26 cellular contexts compared by ENCODE assay signal in the genomic region with DNA sequence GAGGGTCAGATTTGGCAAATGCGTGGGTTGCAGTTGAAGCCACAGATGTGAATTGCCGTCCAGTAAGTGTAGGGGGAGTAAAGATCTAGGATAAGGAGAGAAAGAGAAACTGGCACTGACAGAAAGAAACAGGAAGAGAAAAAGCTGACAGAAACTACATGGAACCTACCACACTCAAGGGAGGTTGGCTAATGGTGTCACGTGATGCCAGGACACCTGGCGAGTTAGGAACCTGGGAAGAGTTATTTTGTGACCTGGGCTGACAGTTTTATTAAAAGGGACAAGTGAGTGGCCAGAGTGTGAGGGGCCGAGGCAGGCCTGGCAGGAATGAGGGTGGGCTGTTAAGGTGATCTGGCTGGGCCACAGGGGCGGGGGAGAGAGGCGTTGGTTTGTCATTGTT.
DNase-seq lines count a peak whose midpoint lies in the region; ATAC-seq, FAIRE-seq and TF ChIP-seq lines count a peak whose summit lies in the region.
"Had no signal": no experiment of that assay in that cellular context is flagged by ENCODE, and none has a peak within 500 bp of the region (broad histone marks: within the 10 kb centered on the region; RNA-seq: fewer than 3 reads in every experiment).

No MANE protein-coding gene starts in this region.

- H3K79me2 ChIP-seq in GM12878 (ENCODE audit: control insufficient read depth, insufficient read depth, low read length): no peaks in the 10 kb centered on the region

- SMC1A ChIA-PET in GM12878 (lab: Charles Lee; ENCODE audit: uncharacterized antibody, unreplicated experiment): no interaction called here

- TF ChIP-seq EP300 in GM12878 (IDR thresholded peaks at IDR 0.05; ENCODE audit: borderline replicate concordance in 1 of 2, control insufficient read depth in 1 of 2, low read depth in 2 of 2, low read length in 2 of 2) (no peak), sigmoid colon (IDR thresholded peaks at IDR 0.05) (no peak)

- in situ Hi-C loops in GM12878 (cut with MboI): no loop called here

- H3K27ac ChIP-seq in GM12878 (ENCODE audit: control insufficient read depth, insufficient read depth) (no peak overlapping the region), sigmoid colon (no peak overlapping the region)
- H3K27ac ChIP-seq: 22Rv1, gastrocnemius medialis, ovary, uterus had no signal

- no peaks in the 10 kb centered on the region; the same call in 2 of the 3 replicates for H3K9me3 ChIP-seq in GM12878 (replicated peaks; ENCODE audit: control insufficient read depth, insufficient read depth, low read length)
- H3K9me3 ChIP-seq in sigmoid colon: peaks cover 0 to 5% (median 0%) of the 10 kb centered on the region in 4 donors
- H3K9me3 ChIP-seq: BE2C, gastrocnemius medialis, ovary, uterus had no signal

- peak; percentile 67 for DNase-seq in NCI-H510A treated with DMSO at 0.1 percent for 48 hours (lab: John Stamatoyannopoulos, UW)
- no peak for DNase-seq in NCI-H510A (lab: John Stamatoyannopoulos, UW)
- peak; percentile 20 for DNase-seq in GM12878 (ENCODE audit: low read depth, low spot score)
- peak; percentile 11 for DNase-seq in sigmoid colon
- DNase-seq in SK-N-DZ (ENCODE audit: low spot score): no peak
- no peak for DNase-seq in activated effector memory CD4-positive, alpha-beta T cell treated with Interleukin-2 at 50 U/mL for 16 hours
- DNase-seq: activated CD4-positive, alpha-beta T cell treated with anti-CD3 and anti-CD28 coated beads for 4 hours; activated CD8-positive, alpha-beta memory T cell treated with anti-CD3 and anti-CD28 coated beads, Interleukin-2, amount 10 ng/mL, durations not matched to agents 7 days and 5 days; activated naive CD8-positive, alpha-beta T cell treated with anti-CD3 and anti-CD28 coated beads, Interleukin-2, amount 10 ng/mL, durations not matched to agents 7 days and 5 days; BE2C; DMS 273 treated with DMSO at 0.1 percent for 48 hours; effector memory CD4-positive, alpha-beta T cell; gastrocnemius medialis; kidney glomerular epithelial cell; mesenchymal stem cell; NCI-H1105; NCI-H526; ovary; right cardiac atrium; SHP77; T-helper 1 cell; uterus had no signal

- H2AFZ ChIP-seq in GM12878 (ENCODE audit: control insufficient read depth, low read depth, low read length): no peak overlapping the region; the same call in 1 of the 2 replicates

- TF ChIP-seq POLR2A in GM12878 (IDR thresholded peaks at IDR 0.05; ENCODE audit: low read depth, low read length) (no peak), sigmoid colon (IDR thresholded peaks at IDR 0.05) (no peak)

- 35% methylated on average over 7 of the region's 7 CpGs for WGBS in GM12878 (ENCODE audit: insufficient coverage, insufficient replicate concordance, low lambda C conversion rate, missing lambda C conversion rate)
- WGBS in sigmoid colon, 2 donors: 83 to 90% methylated on average over 7 of the region's 7 CpGs

- CTCF ChIA-PET in GM12878 (lab: Yijun Ruan, JAX): no interaction called here

- H4K20me1 ChIP-seq in GM12878 (ENCODE audit: control insufficient read depth, insufficient read depth): no peaks in the 10 kb centered on the region

- ATAC-seq in HG02870 (IDR thresholded peaks at IDR 0.05; ENCODE audit: unreplicated experiment): peak; percentile 44
- peak; percentile 75 for ATAC-seq in GM12878
- ATAC-seq in HG02623 (IDR thresholded peaks at IDR 0.05; ENCODE audit: unreplicated experiment): no peak
- ATAC-seq: activated CD8-positive, alpha-beta memory T cell treated with anti-CD3 and anti-CD28 coated beads, Interleukin-2, amount 10 ng/mL, durations not matched to agents 7 days and 5 days; esophagus mucosa; gastrocnemius medialis; right cardiac atrium had no signal

- RAD21 ChIA-PET in GM12878 (lab: Charles Lee; ENCODE audit: unreplicated experiment): no interaction called here

- TF ChIP-seq CTCF in GM12878 (IDR thresholded peaks at IDR 0.05 in 2 of 3, conservative IDR thresholded peaks at IDR 0.05 in 1 of 3; ENCODE audit: control insufficient read depth in 2 of 3, extremely low read depth in 1 of 3, insufficient read depth in 1 of 3, low read depth in 3 of 3, low read length in 3 of 3): no peak
- no peak for TF ChIP-seq CTCF in sigmoid colon (IDR thresholded peaks at IDR 0.05)

- no TSS peak for BruUV-seq in GM12878 (replicated peaks; lab: Mats Ljungman, UMichigan)

- peaks cover 7% of the 10 kb centered on the region for H3K4me1 ChIP-seq in GM12878 (ENCODE audit: control insufficient read depth, insufficient read depth, low read length)
- no peaks in the 10 kb centered on the region for H3K4me1 ChIP-seq in sigmoid colon
- H3K4me1 ChIP-seq: BE2C, gastrocnemius medialis, uterus had no signal

- H3K27me3 ChIP-seq in GM12878 (replicated peaks in 1 of 2; ENCODE audit: control insufficient read depth in 2 of 2, insufficient read depth in 2 of 2, low read length in 1 of 2) (no peaks in the 10 kb centered on the region), sigmoid colon (no peaks in the 10 kb centered on the region)
- H3K27me3 ChIP-seq: BE2C, ovary, uterus had no signal

- no peak for TF ChIP-seq RAD21 in GM12878 (IDR thresholded peaks at IDR 0.05; ENCODE audit: insufficient read depth, low read depth, low read length)

- H3K4me3 ChIP-seq in GM12878: no peak overlapping the region
- no peak overlapping the region for H3K4me3 ChIP-seq in sigmoid colon
- H3K4me3 ChIP-seq: gastrocnemius medialis, ovary, uterus had no signal

- no peak for FAIRE-seq in GM12878 (lab: Jason Lieb, UNC)

- no peaks in the 10 kb centered on the region for H3K36me3 ChIP-seq in GM12878 (ENCODE audit: control insufficient read depth in 2 of 2, insufficient read depth in 2 of 2, low read length in 1 of 2)
- no peaks in the 10 kb centered on the region for H3K36me3 ChIP-seq in sigmoid colon
- H3K36me3 ChIP-seq: BE2C, gastrocnemius medialis, ovary, uterus had no signal

- H3K4me2 ChIP-seq in GM12878 (ENCODE audit: control insufficient read depth, insufficient read depth): peak overlapping the region; percentile 7; the same call in 1 of the 2 replicates

- no peak overlapping the region for H3K9ac ChIP-seq in GM12878 (ENCODE audit: control insufficient read depth, insufficient read depth, low read length)

- POLR2A ChIA-PET in GM12878 (lab: Charles Lee): no interaction called here

- intact Hi-C loops in GM12878 (cut with micrococcal nuclease; ENCODE audit: unreplicated experiment): no loop called here
- intact Hi-C loops in sigmoid colon (cut with DNase I): no loop called here

TF ChIP-seq in GM12878, 131 proteins besides CTCF, POLR2A, EP300 and RAD21:
- TF ChIP-seq TBL1XR1 (IDR thresholded peaks at IDR 0.05; ENCODE audit: low read depth, low read length) (no peak), BHLHE40 (IDR thresholded peaks at IDR 0.05; ENCODE audit: borderline replicate concordance in 1 of 2, low read depth in 2 of 2, low read length in 1 of 2) (peak in 1 of 2 experiments; percentile 54; a peak in 2 of 4 replicates), RAD51 (IDR thresholded peaks at IDR 0.05) (peak; percentile 93), EED (IDR thresholded peaks at IDR 0.05; ENCODE audit: low read depth) (peak; percentile 49; the same call in 1 of the 2 replicates), SPI1 (IDR thresholded peaks at IDR 0.05; ENCODE audit: borderline replicate concordance, insufficient read depth, low read depth, low read length) (peak; percentile 31; the same call in 1 of the 2 replicates), TCF12 (IDR thresholded peaks at IDR 0.05; ENCODE audit: low read depth, low read length) (0 out of 2 replicates have a peak, but pooled peaks have one; percentile 31), GATAD2B (conservative IDR thresholded peaks at IDR 0.05; ENCODE audit: low read depth) (no peak), RBBP5 (conservative IDR thresholded peaks at IDR 0.05) (no peak), NFYA (IDR thresholded peaks at IDR 0.05; ENCODE audit: borderline replicate concordance, low read depth, low read length) (no peak), NR2C1 (IDR thresholded peaks at IDR 0.05) (no peak)
- TF ChIP-seq, protein P1, sequence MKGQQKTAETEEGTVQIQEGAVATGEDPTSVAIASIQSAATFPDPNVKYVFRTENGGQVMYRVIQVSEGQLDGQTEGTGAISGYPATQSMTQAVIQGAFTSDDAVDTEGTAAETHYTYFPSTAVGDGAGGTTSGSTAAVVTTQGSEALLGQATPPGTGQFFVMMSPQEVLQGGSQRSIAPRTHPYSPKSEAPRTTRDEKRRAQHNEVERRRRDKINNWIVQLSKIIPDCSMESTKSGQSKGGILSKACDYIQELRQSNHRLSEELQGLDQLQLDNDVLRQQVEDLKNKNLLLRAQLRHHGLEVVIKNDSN (IDR thresholded peaks at IDR 0.05; ENCODE audit: borderline replicate concordance, extremely low read length, insufficient read depth, low read depth, low read length): peak; percentile 61
- TF ChIP-seq, protein P2, sequence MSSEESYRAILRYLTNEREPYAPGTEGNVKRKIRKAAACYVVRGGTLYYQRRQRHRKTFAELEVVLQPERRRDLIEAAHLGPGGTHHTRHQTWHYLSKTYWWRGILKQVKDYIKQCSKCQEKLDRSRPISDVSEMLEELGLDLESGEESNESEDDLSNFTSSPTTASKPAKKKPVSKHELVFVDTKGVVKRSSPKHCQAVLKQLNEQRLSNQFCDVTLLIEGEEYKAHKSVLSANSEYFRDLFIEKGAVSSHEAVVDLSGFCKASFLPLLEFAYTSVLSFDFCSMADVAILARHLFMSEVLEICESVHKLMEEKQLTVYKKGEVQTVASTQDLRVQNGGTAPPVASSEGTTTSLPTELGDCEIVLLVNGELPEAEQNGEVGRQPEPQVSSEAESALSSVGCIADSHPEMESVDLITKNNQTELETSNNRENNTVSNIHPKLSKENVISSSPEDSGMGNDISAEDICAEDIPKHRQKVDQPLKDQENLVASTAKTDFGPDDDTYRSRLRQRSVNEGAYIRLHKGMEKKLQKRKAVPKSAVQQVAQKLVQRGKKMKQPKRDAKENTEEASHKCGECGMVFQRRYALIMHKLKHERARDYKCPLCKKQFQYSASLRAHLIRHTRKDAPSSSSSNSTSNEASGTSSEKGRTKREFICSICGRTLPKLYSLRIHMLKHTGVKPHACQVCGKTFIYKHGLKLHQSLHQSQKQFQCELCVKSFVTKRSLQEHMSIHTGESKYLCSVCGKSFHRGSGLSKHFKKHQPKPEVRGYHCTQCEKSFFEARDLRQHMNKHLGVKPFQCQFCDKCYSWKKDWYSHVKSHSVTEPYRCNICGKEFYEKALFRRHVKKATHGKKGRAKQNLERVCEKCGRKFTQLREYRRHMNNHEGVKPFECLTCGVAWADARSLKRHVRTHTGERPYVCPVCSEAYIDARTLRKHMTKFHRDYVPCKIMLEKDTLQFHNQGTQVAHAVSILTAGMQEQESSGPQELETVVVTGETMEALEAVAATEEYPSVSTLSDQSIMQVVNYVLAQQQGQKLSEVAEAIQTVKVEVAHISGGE (CRISPR knock-in tag; IDR thresholded peaks at IDR 0.05): no peak

Comparison
In these comparisons a context has a peak if more than half of its experiments do, and no peak if none do; other contexts are left out.
1. DNase-seq: peak in NCI-H510A treated with DMSO at 0.1 percent for 48 hours (single experiment), GM12878 (single experiment) and sigmoid colon (single experiment); none in NCI-H510A (single experiment), SK-N-DZ (single experiment) and activated effector memory CD4-positive, alpha-beta T cell treated with Interleukin-2 at 50 U/mL for 16 hours (single experiment).